ENCODE assay signal across 22 cellular contexts in the genomic region with DNA sequence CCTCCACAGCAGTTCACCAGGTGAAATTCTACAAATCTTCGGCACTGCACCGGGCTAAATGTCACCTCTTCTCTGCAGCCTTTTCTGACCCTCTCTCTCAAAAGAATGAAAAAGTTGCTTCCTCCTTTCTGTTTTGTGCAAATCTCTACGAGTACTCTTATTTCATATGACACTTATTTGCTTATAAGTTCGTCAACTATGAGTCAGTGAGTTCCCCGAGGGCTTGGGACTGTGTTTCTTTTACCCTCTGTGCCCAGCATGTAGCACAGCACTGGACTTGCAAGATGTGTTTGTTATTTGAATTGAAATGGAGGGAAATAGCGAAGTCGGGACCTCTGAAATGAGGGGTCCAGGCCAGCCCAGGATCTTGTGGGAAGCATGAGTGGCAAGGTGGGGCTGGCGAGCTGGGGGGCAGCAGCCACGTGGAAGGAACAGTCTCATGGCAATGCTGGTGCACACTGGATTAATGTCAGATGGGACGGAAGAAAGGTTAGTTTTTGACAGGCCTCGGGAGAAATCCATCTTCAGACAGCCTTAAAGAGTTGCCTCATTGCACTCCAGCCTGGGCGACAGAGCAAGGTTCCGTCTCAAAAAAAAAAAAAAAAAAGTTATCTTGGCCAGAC. TPM values are rescaled to one million over a fixed set of nuclear protein-coding genes. Genes with fewer than 3 reads are reported as not detected.
DNase-seq lines count a peak whose midpoint lies in the region; ATAC-seq, FAIRE-seq and TF ChIP-seq lines count a peak whose summit lies in the region.
"Had no signal": no experiment of that assay in that cellular context is flagged by ENCODE, and none has a peak within 500 bp of the region (broad histone marks: within the 10 kb centered on the region; RNA-seq: fewer than 3 reads in every experiment).

No MANE protein-coding gene starts in this region.

- no TSS peak for BruUV-seq in OCI-LY7 (replicated peaks; lab: Mats Ljungman, UMichigan)

- POLR2A ChIA-PET in OCI-LY7 (lab: Charles Lee), result interaction anchor here (0.6 to 0.7 kb wide), 3 partner anchors 14 to 327 kb away, joined by 4 to 6 read pairs (median 6); no protein-coding TSS in a partner anchor

- CTCF ChIA-PET in OCI-LY7 (lab: Charles Lee; ENCODE audit: unreplicated experiment), result interaction anchor here (0.8 kb wide), 1 partner anchor 11 kb away, joined by 3 read pairs; no protein-coding TSS in a partner anchor

- no peak overlapping the region for H3K9ac ChIP-seq in neural progenitor cell

- H4K20me1 ChIP-seq in OCI-LY7 (ENCODE audit: insufficient read depth, low read length), result no peaks in the 10 kb centered on the region
- H4K20me1 ChIP-seq in neural progenitor cell (ENCODE audit: low read depth), result no peaks in the 10 kb centered on the region

- peaks cover 22% of the 10 kb centered on the region for H3K4me1 Mint-ChIP-seq in neural progenitor cell

- H3K27ac ChIP-seq in OCI-LY7 (ENCODE audit: low read depth, low read length, poor library complexity, severe bottlenecking) (no peak overlapping the region), neural progenitor cell (no peak overlapping the region)
- H3K27ac ChIP-seq: ascending aorta, vagina had no signal

- no peaks in the 10 kb centered on the region for H3K79me2 ChIP-seq in OCI-LY7 (ENCODE audit: insufficient read depth, low read depth, low read length)
- peaks cover 18% of the 10 kb centered on the region for H3K79me2 ChIP-seq in neural progenitor cell (ENCODE audit: low read depth)

- TF ChIP-seq CTCF in OCI-LY7 (conservative IDR thresholded peaks at IDR 0.05; ENCODE audit: low read length) (no peak), bronchial epithelial cell (IDR thresholded peaks at IDR 0.05; ENCODE audit: insufficient read depth, low read length, severe bottlenecking) (no peak), neural progenitor cell (IDR thresholded peaks at IDR 0.05) (no peak)

- peak overlapping the region; percentile 64 for H3K27ac Mint-ChIP-seq in neural progenitor cell
- H3K27ac Mint-ChIP-seq: activated CD4-positive, alpha-beta T cell treated with anti-CD3 and anti-CD28 coated beads for 36 hours; activated naive CD4-positive, alpha-beta T cell treated with anti-CD3 and anti-CD28 coated beads, Interleukin-2, amount 50 U/mL, for 24 hours; CD4-positive, alpha-beta T cell; effector memory CD8-positive, alpha-beta T cell had no signal

- intact Hi-C loops in OCI-LY7 (cut with micrococcal nuclease; ENCODE audit: unreplicated experiment), result no loop called here

- FAIRE-seq in bronchial epithelial cell (lab: Jason Lieb, UNC), result no peak
- FAIRE-seq: GM12878, GM19239 had no signal

- no peaks in the 10 kb centered on the region for H3K9me3 ChIP-seq in OCI-LY7 (ENCODE audit: low read length)
- no peaks in the 10 kb centered on the region for H3K9me3 ChIP-seq in neural progenitor cell (ENCODE audit: low read depth)
- H3K9me3 ChIP-seq: ascending aorta, vagina had no signal

- H3K4me1 ChIP-seq in OCI-LY7 (ENCODE audit: insufficient read depth, low read length, poor library complexity, severe bottlenecking) (peaks cover 44% of the 10 kb centered on the region), neural progenitor cell (peaks cover 6% of the 10 kb centered on the region)

- H3K9me3 Mint-ChIP-seq in neural progenitor cell, result no peaks in the 10 kb centered on the region
- H3K9me3 Mint-ChIP-seq: activated naive CD4-positive, alpha-beta T cell treated with anti-CD3 and anti-CD28 coated beads, Interleukin-2, amount 50 U/mL, for 24 hours; CD4-positive, alpha-beta T cell; effector memory CD8-positive, alpha-beta T cell had no signal

- no peak for ATAC-seq in GM18909 (IDR thresholded peaks at IDR 0.05; ENCODE audit: poor library complexity, unreplicated experiment)
- ATAC-seq in HG02610 (IDR thresholded peaks at IDR 0.05; ENCODE audit: unreplicated experiment), result no peak
- ATAC-seq: activated CD4-positive, alpha-beta T cell treated with anti-CD3 and anti-CD28 coated beads for 36 hours; effector memory CD8-positive, alpha-beta T cell; GM12878 had no signal

- H3F3A ChIP-seq in neural progenitor cell (ENCODE audit: low read depth), result peaks cover 9% of the 10 kb centered on the region

- H3K9me2 ChIP-seq in OCI-LY7 (ENCODE audit: insufficient read depth, low read length), result no peaks in the 10 kb centered on the region

- H3K4me3 Mint-ChIP-seq in neural progenitor cell, result no peak overlapping the region
- H3K4me3 Mint-ChIP-seq: activated CD4-positive, alpha-beta T cell treated with anti-CD3 and anti-CD28 coated beads for 36 hours; activated naive CD4-positive, alpha-beta T cell treated with anti-CD3 and anti-CD28 coated beads, Interleukin-2, amount 50 U/mL, for 24 hours; CD4-positive, alpha-beta T cell; effector memory CD8-positive, alpha-beta T cell had no signal

- H3K36me3 ChIP-seq in OCI-LY7 (ENCODE audit: insufficient read depth, low read length) (no peaks in the 10 kb centered on the region), bronchial epithelial cell (ENCODE audit: control insufficient read depth, insufficient read depth, low read length) (peaks cover 26% of the 10 kb centered on the region), neural progenitor cell (no peaks in the 10 kb centered on the region)
- H3K36me3 ChIP-seq: ascending aorta had no signal

- peaks cover 12% of the 10 kb centered on the region for H3K36me3 Mint-ChIP-seq in neural progenitor cell

- H3K4me2 ChIP-seq in OCI-LY7 (ENCODE audit: low read length) (peak overlapping the region; percentile 18), neural progenitor cell (no peak overlapping the region)

- H3K27me3 Mint-ChIP-seq in neural progenitor cell (ENCODE audit: insufficient read depth, low read depth), result peaks cover 8% of the 10 kb centered on the region
- H3K27me3 Mint-ChIP-seq: activated CD4-positive, alpha-beta T cell treated with anti-CD3 and anti-CD28 coated beads for 36 hours; activated naive CD4-positive, alpha-beta T cell treated with anti-CD3 and anti-CD28 coated beads, Interleukin-2, amount 50 U/mL, for 24 hours; CD4-positive, alpha-beta T cell; effector memory CD8-positive, alpha-beta T cell had no signal

- H3K4me3 ChIP-seq in OCI-LY7 (ENCODE audit: low read depth, low read length, poor library complexity, severe bottlenecking), result no peak overlapping the region
- no peak overlapping the region for H3K4me3 ChIP-seq in bronchial epithelial cell (ENCODE audit: low read depth, low read length)
- no peak overlapping the region for H3K4me3 ChIP-seq in neural progenitor cell
- H3K4me3 ChIP-seq: ascending aorta, GM12878, vagina had no signal

- no peaks in the 10 kb centered on the region for H3K27me3 ChIP-seq in bronchial epithelial cell (ENCODE audit: control insufficient read depth, insufficient read depth, low read length)
- H3K27me3 ChIP-seq in neural progenitor cell, result no peaks in the 10 kb centered on the region
- H3K27me3 ChIP-seq: ascending aorta, vagina had no signal

- DNase-seq in EH (ENCODE audit: low read depth) (peak; percentile 61), OCI-LY7 (ENCODE audit: low spot score) (no peak), bronchial epithelial cell (ENCODE audit: low read depth) (peak; percentile 89), neural progenitor cell (ENCODE audit: low spot score) (no peak), NCI-H146 (lab: John Stamatoyannopoulos, UW) (no peak), NCI-H526 (lab: John Stamatoyannopoulos, UW) (no peak)
- DNase-seq: activated CD4-positive, alpha-beta T cell treated with anti-CD3 and anti-CD28 coated beads for 36 hours; activated T-cell treated with anti-CD3 and anti-CD28 coated beads, Interleukin-2, amount 50 U/mL, for 48 hours; CD4-positive, alpha-beta T cell; effector memory CD8-positive, alpha-beta T cell; MV-4-11; NCI-H187 treated with DMSO at 0.1 percent for 48 hours; NCI-H345; stimulated activated CD4-positive, alpha-beta T cell treated with anti-CD3 and anti-CD28 coated beads, Interleukin-12 subunit alpha, Interleukin-12 subunit beta, amount 100 ng/mL, for 4 hours; stimulated activated CD8-positive, alpha-beta memory T cell treated with anti-CD3 and anti-CD28 coated beads, Interleukin-4, amount 100 ng/mL, for 48 hours had no signal

- H2AFZ ChIP-seq in OCI-LY7 (ENCODE audit: low read length) (no peak overlapping the region), neural progenitor cell (replicated peaks) (no peak overlapping the region)

RNA-seq across cellular contexts. Expression of a gene that starts 6.2 kb away (rescaled TPM):
- total RNA-seq in OCI-LY7 (2014; rRNA removed; shearing (Covaris generic)), result 7.0 and 8.2 TPM in 2 replicates
- 21.8 and 22.4 TPM in 2 replicates for total RNA-seq in OCI-LY7 (2022)
- total RNA-seq in bronchial epithelial cell, result 13.4 and 21.9 TPM in 2 replicates
- 1.4 and 5.6 TPM in 2 replicates for total RNA-seq in neural progenitor cell (ENCODE audit: low replicate concordance)

RNA-seq across cellular contexts. Expression of a gene that starts 33.6 kb away (rescaled TPM):
- 1.9 and 8.9 TPM in 2 replicates for total RNA-seq in OCI-LY7 (2014; rRNA removed; shearing (Covaris generic))
- total RNA-seq in OCI-LY7 (2022) (4.6 and 9.2 TPM in 2 replicates), bronchial epithelial cell (2.6 and 3.7 TPM in 2 replicates), neural progenitor cell (ENCODE audit: low replicate concordance) (3.3 and 13.5 TPM in 2 replicates)

RNA-seq across cellular contexts. Expression of a gene that starts 46.0 kb away (rescaled TPM):
- total RNA-seq in OCI-LY7 (2014; rRNA removed; shearing (Covaris generic)), result 1.4 and 1.9 TPM in 2 replicates
- total RNA-seq in OCI-LY7 (2022) (0.57 and 0.65 TPM in 2 replicates), bronchial epithelial cell (72.7 and 84.0 TPM in 2 replicates), neural progenitor cell (ENCODE audit: low replicate concordance) (23.7 and 96.3 TPM in 2 replicates)

RNA-seq across cellular contexts. Expression of a gene that starts 50.3 kb away (rescaled TPM):
- total RNA-seq in OCI-LY7 (2014; rRNA removed; shearing (Covaris generic)), result 62.0 and 97.1 TPM in 2 replicates
- total RNA-seq in OCI-LY7 (2022), result 58.9 and 68.4 TPM in 2 replicates
- 220 and 241 TPM in 2 replicates for total RNA-seq in bronchial epithelial cell
- 39.2 and 71.2 TPM in 2 replicates for total RNA-seq in neural progenitor cell (ENCODE audit: low replicate concordance)

RNA-seq across cellular contexts. Expression of a gene that starts 55.2 kb away (rescaled TPM):
- total RNA-seq in OCI-LY7 (2014; rRNA removed; shearing (Covaris generic)), result 42.1 and 45.6 TPM in 2 replicates
- total RNA-seq in OCI-LY7 (2022) (21.6 and 28.6 TPM in 2 replicates), bronchial epithelial cell (17.9 and 31.9 TPM in 2 replicates), neural progenitor cell (ENCODE audit: low replicate concordance) (9.5 and 20.0 TPM in 2 replicates)

Comparison
In these comparisons a context has a peak if more than half of its experiments do, and no peak if none do; other contexts are left out.
1. DNase-seq: peak in EH (single experiment) and bronchial epithelial cell (single experiment); none in OCI-LY7 (single experiment), neural progenitor cell (single experiment), NCI-H146 (single experiment) and NCI-H526 (0 of 2).